ENCODE assay signal across 18 cellular contexts in the genomic region with DNA sequence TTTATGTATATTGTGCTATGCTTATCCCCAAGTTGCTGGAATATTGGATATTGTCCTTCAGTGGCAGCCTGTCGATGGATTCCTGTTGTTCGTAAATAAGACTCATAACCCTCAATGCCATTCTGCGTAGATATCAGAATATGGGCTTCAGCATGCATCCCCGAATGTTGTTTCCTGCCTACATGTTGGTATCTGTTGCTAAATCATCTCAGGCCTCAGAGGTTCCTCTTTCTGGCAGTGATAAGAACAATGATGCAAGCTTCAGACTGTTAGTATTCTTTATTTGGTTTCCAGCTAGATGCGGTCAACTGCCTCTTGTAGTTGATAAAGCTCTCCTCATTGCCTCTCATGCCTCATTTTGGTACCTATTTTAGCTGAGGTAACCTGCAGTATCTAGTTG.
DNase-seq lines count a peak whose midpoint lies in the region; FAIRE-seq and TF ChIP-seq lines count a peak whose summit lies in the region.
"Had no signal": no experiment of that assay in that cellular context is flagged by ENCODE, and none has a peak within 500 bp of the region (broad histone marks: within the 10 kb centered on the region; RNA-seq: fewer than 3 reads in every experiment).

No MANE protein-coding gene starts in this region.

- TF ChIP-seq CTCF in NB4 (IDR thresholded peaks at IDR 0.05; ENCODE audit: low read depth, low read length), result no peak
- TF ChIP-seq CTCF in VCaP (conservative IDR thresholded peaks at IDR 0.05), result no peak
- TF ChIP-seq CTCF in endodermal cell (conservative IDR thresholded peaks at IDR 0.05), result no peak

- H3K27ac ChIP-seq in VCaP (peak overlapping the region; percentile 20; the same call in 1 of the 2 replicates), endodermal cell (ENCODE audit: low read depth, low read length) (no peak overlapping the region)
- H3K27ac ChIP-seq: A549 had no signal

- no peak overlapping the region for H3K4me3 ChIP-seq in NB4 (ENCODE audit: low read depth, low read length)
- H3K4me3 ChIP-seq in endodermal cell (ENCODE audit: low read length), result no peak overlapping the region
- H3K4me3 ChIP-seq: A549 had no signal

- no peaks in the 10 kb centered on the region for H3K27me3 ChIP-seq in endodermal cell (ENCODE audit: control insufficient read depth, insufficient read depth, low read length, poor library complexity, severe bottlenecking)

- peaks cover 41% of the 10 kb centered on the region for H3K9me3 Mint-ChIP-seq in endodermal cell

- no peak overlapping the region for H3K4me3 Mint-ChIP-seq in endodermal cell
- H3K4me3 Mint-ChIP-seq: CD14-positive monocyte had no signal

- DNase-seq in GF-D8 (lab: John Stamatoyannopoulos, UW), result peak; percentile 98
- peak; percentile 88 for DNase-seq in NB4 (ENCODE audit: low read depth)
- DNase-seq in SIG-M5 treated with dmso at 0.1 percent for 504 hours (lab: John Stamatoyannopoulos, UW; ENCODE audit: unreplicated experiment), result peak; percentile 98
- no peak for DNase-seq in H54 (ENCODE audit: insufficient read length, low spot score)
- DNase-seq in HPDE6-E6E7 (ENCODE audit: extremely low spot score), result no peak
- no peak for DNase-seq in endodermal cell
- DNase-seq: COR-L47, GOT3, MM.1S, NCI-H1417 treated with DMSO at 0.1 percent for 48 hours, NCI-H2029 treated with DMSO at 0.1 percent for 48 hours, NCI-H748 treated with DMSO at 0.1 percent for 48 hours, Right ventricle myocardium superior had no signal

- FAIRE-seq in H54 (lab: Jason Lieb, UNC), result no peak
- FAIRE-seq: A549, HepG2, RCC 7860 had no signal

- H3K36me3 ChIP-seq in endodermal cell (ENCODE audit: control insufficient read depth, insufficient read depth, low read length), result no peaks in the 10 kb centered on the region

- H3K4me1 ChIP-seq in endodermal cell (ENCODE audit: control insufficient read depth, insufficient read depth, low read length), result no peaks in the 10 kb centered on the region
- H3K4me1 ChIP-seq: A549 had no signal

- H3K4me1 Mint-ChIP-seq in endodermal cell, result no peaks in the 10 kb centered on the region
- H3K4me1 Mint-ChIP-seq: CD14-positive monocyte had no signal

- H3K36me3 Mint-ChIP-seq in endodermal cell (ENCODE audit: low read depth), result no peaks in the 10 kb centered on the region
- H3K36me3 Mint-ChIP-seq: CD14-positive monocyte had no signal

- TF ChIP-seq POLR2A in NB4 (IDR thresholded peaks at IDR 0.05; ENCODE audit: extremely low read depth, insufficient read length), result no peak
- TF ChIP-seq POLR2A in H54 (IDR thresholded peaks at IDR 0.05; ENCODE audit: low read depth, low read length), result no peak

- no peak overlapping the region for H3K27ac Mint-ChIP-seq in endodermal cell
- H3K27ac Mint-ChIP-seq: CD14-positive monocyte had no signal

- WGBS in endodermal cell (ENCODE audit: insufficient coverage in 1 of 2, insufficient read length in 1 of 2), 2 experiments, result 84 to 94% methylated on average over 4 to 5 of the region's 5 CpGs

- H3K27me3 Mint-ChIP-seq in endodermal cell (ENCODE audit: insufficient read depth), result no peaks in the 10 kb centered on the region

- no peaks in the 10 kb centered on the region for H3K9me3 ChIP-seq in endodermal cell (ENCODE audit: control insufficient read depth, low read length)
- H3K9me3 ChIP-seq: A549 had no signal

- no peak overlapping the region for H3K9ac ChIP-seq in endodermal cell (ENCODE audit: extremely low read depth, low read length, poor library complexity, severe bottlenecking)

Comparison
In these comparisons a context has a peak if more than half of its experiments do, and no peak if none do; other contexts are left out.
1. DNase-seq: peak in GF-D8 (single experiment), NB4 (single experiment) and SIG-M5 treated with dmso at 0.1 percent for 504 hours (single experiment); none in H54 (single experiment), HPDE6-E6E7 (single experiment) and endodermal cell (single experiment).